In genomic region chr11:83156150-83156995, GRCh38 we compare ENCODE assay signal across 8 cellular contexts. TPM values are rescaled to one million over a fixed set of nuclear protein-coding genes. Genes with fewer than 3 reads are reported as not detected.
DNase-seq lines count a peak whose midpoint lies in the region; TF ChIP-seq lines count a peak whose summit lies in the region.

No MANE protein-coding gene starts in this region.

- H3K9me3 Mint-ChIP-seq in nephron = no peaks in the 10 kb centered on the region

- peak overlapping the region; percentile 99 to 100 (median 100) for H3K27ac Mint-ChIP-seq in nephron

- TF ChIP-seq CTCF in LNCaP clone FGC (IDR thresholded peaks at IDR 0.05; ENCODE audit: control insufficient read depth, extremely low read depth, insufficient read depth) (no peak), nephron (IDR thresholded peaks at IDR 0.05; ENCODE audit: unreplicated experiment in 3 of 3) (no peak)

- peak overlapping the region; percentile 98 to 100 (median 99) for H3K4me3 Mint-ChIP-seq in nephron

- no peaks in the 10 kb centered on the region for H3K27me3 Mint-ChIP-seq in nephron (ENCODE audit: low read depth)

- DNase-seq in ELF-1 (ENCODE audit: low read depth, low spot score) (peak; percentile 100), H4 (ENCODE audit: low spot score) (peak; percentile 100), LNCaP clone FGC (ENCODE audit: low read depth) (peak; percentile 100), RPMI7951 (ENCODE audit: low read depth) (peak; percentile 100), fibroblast of the conjunctiva (ENCODE audit: low read depth) (peak; percentile 100)
- peak; percentile 97 for DNase-seq in activated gamma-delta T cell treated with anti-CD3 and anti-CD28 coated beads, Interleukin-2, amount 50 U/mL, for 16 hours (ENCODE audit: low read depth)

- peak overlapping the region; percentile 70 for H3K4me3 ChIP-seq in LNCaP clone FGC (ENCODE audit: low read depth, low read length)

- peaks cover 20% of the 10 kb centered on the region for H3K36me3 Mint-ChIP-seq in nephron (ENCODE audit: low read depth)

- H3K4me1 Mint-ChIP-seq in nephron = peaks cover 21% of the 10 kb centered on the region

- H3K27ac ChIP-seq in temporal lobe (ENCODE audit: low read depth, low read length) = peak overlapping the region; percentile 75

RNA-seq across cellular contexts. Expression of gene PCF11, which starts 0.6 kb away (rescaled TPM):
- total RNA-seq in H4 (2014; rRNA removed; shearing (Covaris generic)) = 18.9 and 20.7 TPM in 2 replicates
- 16.6 and 18.9 TPM in 2 replicates for total RNA-seq in RPMI7951 (2014; rRNA removed; shearing (Covaris generic))
- total RNA-seq in temporal lobe = 45.7 TPM

RNA-seq across cellular contexts. Expression of gene ANKRD42, which starts 37.1 kb away (rescaled TPM):
- 3.9 and 4.9 TPM in 2 replicates for total RNA-seq in H4 (2014; rRNA removed; shearing (Covaris generic))
- total RNA-seq in RPMI7951 (2014; rRNA removed; shearing (Covaris generic)) = 4.5 and 5.8 TPM in 2 replicates
- 7.4 TPM for total RNA-seq in temporal lobe

Comparison
In these comparisons a context has a peak if more than half of its experiments do, and no peak if none do; other contexts are left out.
1. Peak in every context shown above with its lines: DNase-seq, H3K4me3 ChIP-seq and H3K27ac ChIP-seq.